ENCODE assay signal across 8 cellular contexts in genomic region chr17:8288336-8289102, GRCh38. TPM values are rescaled to one million over a fixed set of nuclear protein-coding genes. Genes with fewer than 3 reads are reported as not detected.
DNase-seq lines count a peak whose midpoint lies in the region; ATAC-seq, FAIRE-seq and TF ChIP-seq lines count a peak whose summit lies in the region.

Gene RANGRF (plus strand): TSS chr17:8288670. CDS start chr17:8288789, 119 bp downstream.

- H3K9me2 ChIP-seq in GM23338 (ENCODE audit: insufficient read depth): no peaks in the 10 kb centered on the region

- H3K9me3 Mint-ChIP-seq in GM23338: no peaks in the 10 kb centered on the region
- no peaks in the 10 kb centered on the region for H3K9me3 Mint-ChIP-seq in activated naive CD4-positive, alpha-beta T cell treated with anti-CD3 and anti-CD28 coated beads for 36 hours

- peak; percentile 91 for ATAC-seq in GM23338

- H3K9me3 ChIP-seq in MG63 (no peaks in the 10 kb centered on the region), neutrophil (no peaks in the 10 kb centered on the region)

- H3K27me3 Mint-ChIP-seq in GM23338 (ENCODE audit: insufficient read depth, low read depth, poor library complexity): peaks cover 7% of the 10 kb centered on the region
- H3K27me3 Mint-ChIP-seq in activated naive CD4-positive, alpha-beta T cell treated with anti-CD3 and anti-CD28 coated beads for 36 hours (ENCODE audit: low read depth): no peaks in the 10 kb centered on the region

- no peak for FAIRE-seq in frontal cortex (lab: Jason Lieb, UNC)

- TF ChIP-seq CTCF in GM23338 (conservative IDR thresholded peaks at IDR 0.05; ENCODE audit: low read depth in 2 of 2) (peak in 1 of 2 experiments; percentile 32; a peak in 2 of 4 replicates), neutrophil (IDR thresholded peaks at IDR 0.05) (peak; percentile 9), subcutaneous adipose tissue (IDR thresholded peaks at IDR 0.05; ENCODE audit: low read depth) (no peak)

- peak within 1 kb of the TSS; percentile 87 for H3K27ac ChIP-seq in GM23338 (ENCODE audit: low read depth)
- H3K27ac ChIP-seq in neutrophil: peak within 1 kb of the TSS; percentile 82

- H3K36me3 Mint-ChIP-seq in GM23338 (ENCODE audit: low read depth): no peaks in the 10 kb centered on the region; the same call in 2 of the 3 replicates
- peaks cover 9% of the 10 kb centered on the region for H3K36me3 Mint-ChIP-seq in activated naive CD4-positive, alpha-beta T cell treated with anti-CD3 and anti-CD28 coated beads for 36 hours (ENCODE audit: low read depth)

- H4K20me1 ChIP-seq in GM23338 (replicated peaks; ENCODE audit: insufficient read depth): no peaks in the 10 kb centered on the region

- 0 out of 2 replicates have a peak, but pooled peaks cover 7% of the 10 kb centered on the region for H3F3A ChIP-seq in GM23338 (replicated peaks; ENCODE audit: low read depth)

- CTCF ChIA-PET in activated naive CD4-positive, alpha-beta T cell treated with anti-CD3 and anti-CD28 coated beads for 36 hours (lab: Charles Lee): interaction anchor here (0.7 to 2.2 kb wide), 4 partner anchors 12 to 98 kb away, joined by 3 to 11 read pairs (median 4); partner anchors contain the start of gene BORCS6

- H3K4me3 ChIP-seq in GM23338 (peak within 1 kb of the TSS; percentile 99), MG63 (peak within 1 kb of the TSS; percentile 69), neutrophil (ENCODE audit: low read depth in 1 of 2, low read length in 1 of 2) (peak within 1 kb of the TSS; percentile 91 to 99)

- no peaks in the 10 kb centered on the region for H3K27me3 ChIP-seq in GM23338 (ENCODE audit: insufficient read depth)
- H3K27me3 ChIP-seq in MG63: no peaks in the 10 kb centered on the region
- H3K27me3 ChIP-seq in neutrophil: no peaks in the 10 kb centered on the region

- peak within 1 kb of the TSS; percentile 100 for H2AFZ ChIP-seq in GM23338

- H3K36me3 ChIP-seq in GM23338 (ENCODE audit: insufficient read depth) (no peaks in the 10 kb centered on the region), MG63 (no peaks in the 10 kb centered on the region), neutrophil (no peaks in the 10 kb centered on the region)

- peaks cover 28% of the 10 kb centered on the region for H3K4me1 Mint-ChIP-seq in GM23338
- peaks cover 25% of the 10 kb centered on the region for H3K4me1 Mint-ChIP-seq in activated naive CD4-positive, alpha-beta T cell treated with anti-CD3 and anti-CD28 coated beads for 36 hours (ENCODE audit: low read depth)

- 0 out of 2 replicates have a peak, but pooled peaks cover 8% of the 10 kb centered on the region for H3K4me1 ChIP-seq in GM23338 (ENCODE audit: insufficient read depth)
- H3K4me1 ChIP-seq in neutrophil (ENCODE audit: control insufficient read depth in 1 of 2, insufficient read depth in 1 of 2, low read depth in 1 of 2, low read length in 1 of 2): peaks cover 25 to 26% of the 10 kb centered on the region in 2 experiments

- no peaks in the 10 kb centered on the region for H3K79me2 ChIP-seq in GM23338 (replicated peaks; ENCODE audit: insufficient read depth)

- DNase-seq in Daoy (ENCODE audit: low read depth) (peak; percentile 84), GM23338 (ENCODE audit: low spot score) (peak; percentile 98), MG63 (peak; percentile 86), SK-N-DZ (ENCODE audit: low spot score) (peak; percentile 91), frontal cortex (ENCODE audit: low spot score in 2 of 2) (peak; percentile 92 to 97)
- DNase-seq in activated naive CD4-positive, alpha-beta T cell treated with anti-CD3 and anti-CD28 coated beads for 36 hours: peak; percentile 91

- intact Hi-C loops in activated naive CD4-positive, alpha-beta T cell treated with anti-CD3 and anti-CD28 coated beads for 36 hours (cut with micrococcal nuclease): loop anchor here (1.0 to 10.0 kb wide), 4 partner anchors 39 to 454 kb away; partner anchors contain the start of genes KDM6B, PER1 and PFAS

- peak within 1 kb of the TSS; percentile 95 for H3K27ac Mint-ChIP-seq in GM23338
- peak within 1 kb of the TSS; percentile 93 for H3K27ac Mint-ChIP-seq in activated naive CD4-positive, alpha-beta T cell treated with anti-CD3 and anti-CD28 coated beads for 36 hours

- peak within 1 kb of the TSS; percentile 96 for H3K4me2 ChIP-seq in GM23338

- peak within 1 kb of the TSS; percentile 86 for H3K4me3 Mint-ChIP-seq in GM23338
- peak within 1 kb of the TSS; percentile 88 for H3K4me3 Mint-ChIP-seq in activated naive CD4-positive, alpha-beta T cell treated with anti-CD3 and anti-CD28 coated beads for 36 hours

TF ChIP-seq in GM23338, 12 proteins besides CTCF, POLR2A, EP300 and RAD21:
- TF ChIP-seq EZH2 (IDR thresholded peaks at IDR 0.05; ENCODE audit: low read depth, unreplicated experiment) (no peak), ETS1 (IDR thresholded peaks at IDR 0.05) (peak; percentile 24; the same call in 1 of the 2 replicates), STAT1 (IDR thresholded peaks at IDR 0.05; ENCODE audit: unreplicated experiment) (no peak), CREB1 (CRISPR knock-in tag; IDR thresholded peaks at IDR 0.05; ENCODE audit: low read depth) (0 out of 2 replicates have a peak, but pooled peaks have one; percentile 2), POLR2AphosphoS5 (IDR thresholded peaks at IDR 0.05; ENCODE audit: low read depth) (peak; percentile 70)

RNA-seq across cellular contexts. Expression of gene RANGRF, which starts in this region (rescaled TPM):
- total RNA-seq in Daoy (2014; rRNA removed; shearing (Covaris generic)): 6.9 and 10.6 TPM in 2 replicates
- total RNA-seq in GM23338 (2014; rRNA removed; shearing (Covaris generic)): 11.2 and 15.8 TPM in 2 replicates
- 52.4 and 53.7 TPM in 2 replicates for polyA plus RNA-seq in GM23338 (2016; fragmentation: Nextera tagmentation; extraction: Ambion mirVana)
- 22.1 and 22.3 TPM in 2 replicates for total RNA-seq in MG63 (2014; rRNA removed; shearing (Covaris generic); ENCODE audit: low replicate concordance)
- 26.8 and 33.0 TPM in 2 replicates for polyA plus RNA-seq in SK-N-DZ (2014; cell fraction: cytosol; rRNA removed)
- 51.2 and 54.4 TPM in 2 replicates for polyA plus RNA-seq in SK-N-DZ (2014; cell fraction: nucleus; rRNA removed)
- 10 to 100 TPM; 36.9 to 39.1 TPM for total RNA-seq in activated naive CD4-positive, alpha-beta T cell treated with anti-CD3 and anti-CD28 coated beads for 36 hours
- total RNA-seq in frontal cortex (6.1 TPM), subcutaneous adipose tissue (10 to 100 TPM; 16.5 to 23.2 (median 19.0) TPM)

Comparison
In these comparisons a context has a peak if more than half of its experiments do, and no peak if none do; other contexts are left out.
1. Peak in every context shown above with its lines: DNase-seq, ATAC-seq, H3K4me3 ChIP-seq and H3K27ac ChIP-seq.